ENCODE assay signal across 29 cellular contexts in genomic region chr7:18370689-18371088, GRCh38.
"Had no signal": no experiment of that assay in that cellular context is flagged by ENCODE, and none has a peak within 500 bp of the region (broad histone marks: within the 10 kb centered on the region; RNA-seq: fewer than 3 reads in every experiment).

No MANE protein-coding gene starts in this region.

- H3K36me3 ChIP-seq: left lung, lower lobe of right lung, pancreas, prostate gland, stomach, thyroid gland, transverse colon, upper lobe of left lung had no signal

- H3K27ac Mint-ChIP-seq: mesothelial cell of epicardium; naive B cell; natural killer cell; stimulated activated naive B cell treated with anti-CD40 and anti-IgM and Interleukin-4, amounts not matched to agents 10 μg/mL and 1 μg/mL and 100 μg/mL, for 72 hours had no signal

- H3K9me3 ChIP-seq: left lung, lower lobe of right lung, pancreas, prostate gland, stomach, testis, thyroid gland, transverse colon, upper lobe of left lung had no signal

- H3K4me1 ChIP-seq: left lung, lower lobe of right lung, pancreas, prostate gland, stomach, testis, thyroid gland, transverse colon, upper lobe of left lung had no signal

- H3K27ac ChIP-seq: left lung, lower lobe of right lung, pancreas, prostate gland, skin epidermis, stomach, testis, thyroid gland, transverse colon, upper lobe of left lung had no signal

- H3K9me3 Mint-ChIP-seq: mesothelial cell of epicardium; naive B cell; natural killer cell; neural crest cell; stimulated activated naive B cell treated with anti-CD40 and anti-IgM and Interleukin-4, amounts not matched to agents 10 μg/mL and 1 μg/mL and 100 μg/mL, for 72 hours had no signal

- H3K4me3 ChIP-seq: left lung, lower lobe of right lung, pancreas, prostate gland, skin epidermis, stomach, testis, thyroid gland, transverse colon, upper lobe of left lung had no signal

- H3K36me3 Mint-ChIP-seq: mesothelial cell of epicardium, natural killer cell had no signal

- H3K27me3 ChIP-seq: left lung, pancreas, stomach, testis, thyroid gland, transverse colon, upper lobe of left lung had no signal

- ATAC-seq: left colon; left lung; lower lobe of right lung; natural killer cell; pancreas; right cardiac atrium; sciatic nerve; stimulated activated naive B cell treated with anti-CD40 and anti-IgM and Interleukin-4, amounts not matched to agents 10 μg/mL and 1 μg/mL and 100 μg/mL, for 72 hours; stimulated activated naive CD8-positive, alpha-beta T cell treated with anti-CD3 and anti-CD28 coated beads, Interleukin-15, Interleukin-2, amounts not matched to agents 100 U/mL and 50 U/mL, for 24 hours had no signal

- DNase-seq: hippocampal formation; kidney; left colon; left lung; lower lobe of right lung; mesendoderm; naive B cell; natural killer cell; nucleus accumbens; pancreas; posterior cingulate gyrus; retina; right cardiac atrium; stimulated activated CD4-positive, alpha-beta T cell treated with anti-CD3 and anti-CD28 coated beads, Interleukin-12 subunit alpha, Interleukin-12 subunit beta, amount 100 ng/mL, for 4 hours; stimulated activated CD4-positive, alpha-beta T cell treated with anti-CD3 and anti-CD28 coated beads, Interleukin-15, amount 100 ng/mL, for 24 hours; stimulated activated CD4-positive, alpha-beta T cell treated with anti-CD3 and anti-CD28 coated beads, Interleukin-2, amount 100 ng/mL, for 24 hours; stimulated activated CD4-positive, alpha-beta T cell treated with anti-CD3 and anti-CD28 coated beads, Interleukin-4, amount 100 ng/mL, for 1 hour; stimulated activated naive B cell treated with anti-CD40 and anti-IgM and Interleukin-4, amounts not matched to agents 10 μg/mL and 1 μg/mL and 100 μg/mL, for 72 hours; stimulated activated naive CD8-positive, alpha-beta T cell treated with anti-CD3 and anti-CD28 coated beads, Interleukin-15, Interleukin-2, amounts not matched to agents 100 U/mL and 50 U/mL, for 24 hours; stomach; testis; thyroid gland; transverse colon; upper lobe of left lung had no signal
